Comparison of ENCODE assay signal across 8 cellular contexts in the genomic region with DNA sequence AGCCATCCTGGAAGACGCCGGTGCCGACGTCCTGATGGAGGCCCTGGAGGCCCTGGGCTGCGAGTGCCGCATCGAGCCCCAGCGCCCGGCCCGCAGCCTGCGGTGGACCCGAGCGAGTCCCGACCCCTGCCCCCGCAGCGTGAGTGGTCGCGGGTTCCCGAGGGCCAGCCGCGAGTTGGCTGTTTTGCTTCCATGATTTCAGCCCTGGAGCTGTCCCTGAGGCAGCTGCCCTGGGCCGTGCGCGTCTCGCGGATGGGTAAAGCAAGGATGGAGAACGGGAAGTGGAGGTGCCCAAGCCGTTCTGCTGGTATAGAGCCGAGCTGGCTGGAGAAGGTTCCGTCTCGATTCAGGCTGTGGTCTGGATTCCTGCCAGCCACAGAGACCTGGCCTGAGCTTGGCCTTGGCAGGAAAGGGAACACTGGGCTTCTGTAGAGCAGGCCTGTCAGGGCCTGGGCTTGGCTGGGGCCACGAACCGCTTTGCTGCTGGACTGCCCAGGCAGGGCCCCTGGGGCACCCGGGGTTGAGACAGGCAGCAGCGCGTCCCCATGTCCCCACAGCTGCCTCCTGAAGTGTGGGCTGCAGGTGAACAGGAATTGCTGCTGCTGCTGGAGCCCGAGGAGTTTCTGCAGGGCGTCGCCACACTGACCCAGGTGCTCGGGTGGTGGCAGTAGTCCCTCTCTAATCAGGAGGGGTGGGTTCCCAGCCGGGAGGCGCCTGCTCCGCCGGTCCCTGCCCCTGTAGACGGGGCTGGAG. TPM values are rescaled to one million over a fixed set of nuclear protein-coding genes. Genes with fewer than 3 reads are reported as not detected.
DNase-seq lines count a peak whose midpoint lies in the region; ATAC-seq and TF ChIP-seq lines count a peak whose summit lies in the region.

No MANE protein-coding gene starts in this region.

- TF ChIP-seq CTCF in body of pancreas (IDR thresholded peaks at IDR 0.05) (peak in 1 of 7 experiments; percentile 6), thyroid gland (IDR thresholded peaks at IDR 0.05) (no peak)

- intact Hi-C loops in body of pancreas (cut with DNase I) (no loop called here), thyroid gland (cut with DNase I) (no loop called here)

- peak overlapping the region; percentile 81 to 96 (median 94) for H3K27ac ChIP-seq in body of pancreas
- peak overlapping the region in 2 of 3 donors; percentile 83 to 91 for H3K27ac ChIP-seq in thyroid gland

- no peaks in the 10 kb centered on the region for H3K27me3 ChIP-seq in body of pancreas
- no peaks in the 10 kb centered on the region for H3K27me3 ChIP-seq in thyroid gland

- H3K9me3 ChIP-seq in body of pancreas (no peaks in the 10 kb centered on the region), thyroid gland (no peaks in the 10 kb centered on the region)

- WGBS in body of pancreas, 2 donors = 0 to 9% methylated on average over 9 to 44 of the region's 45 CpGs
- 27 to 80% methylated on average over 2 to 28 of the region's 45 CpGs for WGBS in thyroid gland, 2 donors

- DNase-seq in DMS79 treated with DMSO at 0.1 percent for 48 hours (lab: John Stamatoyannopoulos, UW) (peak; percentile 8), DMS79 (lab: John Stamatoyannopoulos, UW) (no peak), NOMO-1 (lab: John Stamatoyannopoulos, UW; ENCODE audit: unreplicated experiment in 2 of 2) (peak; percentile 54 to 65), body of pancreas (peak in 2 of 4 donors; percentile 52 to 69), left lobe of liver (ENCODE audit: low spot score) (peak; percentile 75), thyroid gland (peak in 1 of 2 donors; percentile 55), NCI-H2081 treated with DMSO at 0.1 percent for 48 hours (lab: John Stamatoyannopoulos, UW) (no peak)

- TF ChIP-seq POLR2A in body of pancreas (IDR thresholded peaks at IDR 0.05) = no peak
- TF ChIP-seq POLR2A in thyroid gland (IDR thresholded peaks at IDR 0.05) = no peak

- H3K4me1 ChIP-seq in body of pancreas (peaks cover 48% of the 10 kb centered on the region), thyroid gland (peaks cover 23 to 26% of the 10 kb centered on the region in 2 donors)

- H3K36me3 ChIP-seq in body of pancreas (replicated peaks in 1 of 2; ENCODE audit: insufficient read depth in 1 of 2, low read depth in 2 of 2) (peaks cover 8 to 9% of the 10 kb centered on the region in 2 donors), thyroid gland (peaks cover 20% of the 10 kb centered on the region in 2 donors)

- ATAC-seq in body of pancreas (no peak), left lobe of liver (peak; percentile 20), GM18498 (IDR thresholded peaks at IDR 0.05; ENCODE audit: unreplicated experiment) (no peak)

- H3K4me3 ChIP-seq in body of pancreas (peak overlapping the region; percentile 77 to 95), thyroid gland (replicated peaks in 1 of 3) (peak overlapping the region; percentile 85 to 86 (median 86))

RNA-seq across cellular contexts. Expression of a gene that starts 0.9 kb away (rescaled TPM):
- total RNA-seq in body of pancreas (10 to 100 TPM; 51.4 to 99.6 TPM), left lobe of liver (61.4 TPM), thyroid gland (100 to 1,000 TPM in 1 of 4 donors, 10 to 100 TPM in 3; 67.3 to 146 (median 98.1) TPM)

RNA-seq across cellular contexts. Expression of a gene that starts 1.3 kb away (rescaled TPM):
- total RNA-seq in body of pancreas = 10 to 100 TPM; 13.5 to 33.3 TPM
- total RNA-seq in left lobe of liver = 6.8 TPM
- total RNA-seq in thyroid gland = 10 to 100 TPM; 12.8 to 31.8 (median 22.0) TPM

RNA-seq across cellular contexts. Expression of a gene that starts 2.5 kb away (rescaled TPM):
- total RNA-seq in body of pancreas (100 to 1,000 TPM in 1 of 2 donors, 10 to 100 TPM in 1; 62.8 to 113 TPM), left lobe of liver (30.9 TPM), thyroid gland (100 to 1,000 TPM in 2 of 4 donors, 10 to 100 TPM in 2; 43.7 to 173 (median 103) TPM)

RNA-seq across cellular contexts. Expression of a gene that starts 8.5 kb away (rescaled TPM):
- 10 to 100 TPM; 95.9 to 97.8 TPM for total RNA-seq in body of pancreas
- 49.1 TPM for total RNA-seq in left lobe of liver
- total RNA-seq in thyroid gland = 10 to 100 TPM; 52.2 to 87.3 (median 68.5) TPM

RNA-seq across cellular contexts. Expression of a gene that starts 8.9 kb away (rescaled TPM):
- total RNA-seq in body of pancreas (10 to 100 TPM; 61.0 to 72.6 TPM), left lobe of liver (37.9 TPM), thyroid gland (100 to 1,000 TPM in 3 of 4 donors, 10 to 100 TPM in 1; 47.3 to 122 (median 106) TPM)

Comparison
In these comparisons a context has a peak if more than half of its experiments do, and no peak if none do; other contexts are left out.
1. DNase-seq: peak in DMS79 treated with DMSO at 0.1 percent for 48 hours (single experiment), NOMO-1 (2 of 2) and left lobe of liver (single experiment); none in DMS79 (single experiment) and NCI-H2081 treated with DMSO at 0.1 percent for 48 hours (single experiment).